8 cellular contexts compared by ENCODE assay signal in the genomic region with DNA sequence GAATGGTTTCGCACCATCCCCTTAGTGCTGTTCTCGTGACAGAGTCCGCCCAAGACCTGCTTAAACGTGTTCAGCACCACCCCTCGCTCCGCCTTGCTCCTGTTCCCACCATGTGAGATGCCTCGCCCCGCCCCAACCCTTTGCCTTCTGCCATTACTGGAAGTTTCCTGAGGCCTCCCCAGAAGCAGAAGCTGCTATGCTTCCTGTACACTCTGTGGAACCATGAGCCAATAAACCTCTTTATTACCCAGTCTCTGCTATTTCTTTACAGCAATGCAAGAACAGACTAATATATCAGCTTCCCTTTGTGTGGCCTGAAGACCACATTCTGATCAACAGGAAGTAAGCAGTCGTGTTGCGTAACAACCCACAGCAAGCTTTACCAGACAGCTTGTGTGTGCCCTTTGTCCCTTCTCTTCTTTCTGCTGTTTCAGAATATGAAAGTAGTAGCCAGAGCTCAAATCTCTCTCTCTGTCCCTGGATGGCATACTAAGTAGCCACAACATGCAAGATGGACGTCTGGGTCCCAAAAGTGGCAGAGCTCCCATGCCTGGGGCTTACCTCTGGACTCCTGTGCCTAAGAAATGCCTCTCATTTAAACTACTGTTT. TPM values are rescaled to one million over a fixed set of nuclear protein-coding genes. Genes with fewer than 3 reads are reported as not detected.
DNase-seq lines count a peak whose midpoint lies in the region; ATAC-seq, FAIRE-seq and TF ChIP-seq lines count a peak whose summit lies in the region.

No MANE protein-coding gene starts in this region.

- in situ Hi-C loops in GM23248 (cut with MboI) = loop anchor here (10.0 kb wide), 1 partner anchor 442 kb away; a partner anchor contains a TSS

- intact Hi-C loops in prostate gland (cut with DNase I) = no loop called here
- intact Hi-C loops in uterus (cut with DNase I; ENCODE audit: low total_unique reads) = loop anchor here (5.0 kb wide), 1 partner anchor 134 kb away; no protein-coding TSS in a partner anchor

- TF ChIP-seq POLR2A in gastroesophageal sphincter (IDR thresholded peaks at IDR 0.05) = no peak
- no peak for TF ChIP-seq POLR2A in prostate gland (IDR thresholded peaks at IDR 0.05)
- TF ChIP-seq POLR2A in uterus (IDR thresholded peaks at IDR 0.05) = no peak
- no peak for TF ChIP-seq POLR2A in GM12891 (IDR thresholded peaks at IDR 0.05; ENCODE audit: low read depth, low read length)

- H3K9me3 ChIP-seq in GM23248 (ENCODE audit: low read depth) (no peaks in the 10 kb centered on the region), gastroesophageal sphincter (no peaks in the 10 kb centered on the region), prostate gland (no peaks in the 10 kb centered on the region), uterus (no peaks in the 10 kb centered on the region)

- H4K20me1 ChIP-seq in GM23248 (ENCODE audit: insufficient read depth) = no peaks in the 10 kb centered on the region

- no peak overlapping the region for H3K4me3 ChIP-seq in GM23248
- H3K4me3 ChIP-seq in gastroesophageal sphincter = no peak overlapping the region
- H3K4me3 ChIP-seq in prostate gland = no peak overlapping the region
- H3K4me3 ChIP-seq in uterus = no peak overlapping the region

- FAIRE-seq in GM12891 (lab: Jason Lieb, UNC) = no peak

- H3K27ac ChIP-seq in GM23248 (0 out of 2 replicates have a peak overlapping the region, but pooled peaks have one; percentile 0), gastroesophageal sphincter (peak overlapping the region in 3 of 4 donors; percentile 38 to 66 (median 43)), prostate gland (peak overlapping the region; percentile 44 to 59), uterus (peak overlapping the region; percentile 10 to 60)

- H3K36me3 ChIP-seq in GM23248 (ENCODE audit: low read depth) (no peaks in the 10 kb centered on the region), gastroesophageal sphincter (peaks cover 0 to 15% of the 10 kb centered on the region in 2 donors), prostate gland (no peaks in the 10 kb centered on the region), uterus (no peaks in the 10 kb centered on the region)

- 87 to 88% methylated on average over 11 of the region's 11 CpGs for WGBS in GM23248 (ENCODE audit: low coverage in 1 of 2, low lambda C conversion rate in 2 of 2, missing lambda C conversion rate in 2 of 2), 2 experiments
- WGBS in gastroesophageal sphincter (ENCODE audit: low coverage in 1 of 2), 2 donors = 89 to 91% methylated on average over 7 to 10 of the region's 11 CpGs
- WGBS in prostate gland = 70% methylated on average over 11 of the region's 11 CpGs

- H3K9me2 ChIP-seq in GM23248 (ENCODE audit: insufficient read depth) = no peaks in the 10 kb centered on the region

- H3K27me3 ChIP-seq in GM23248 (replicated peaks; ENCODE audit: insufficient read depth) (no peaks in the 10 kb centered on the region), gastroesophageal sphincter (no peaks in the 10 kb centered on the region), prostate gland (replicated peaks; ENCODE audit: insufficient read depth) (no peaks in the 10 kb centered on the region), uterus (no peaks in the 10 kb centered on the region)

- H3K4me1 ChIP-seq in GM23248 (ENCODE audit: insufficient read depth) = peaks cover 8% of the 10 kb centered on the region
- H3K4me1 ChIP-seq in gastroesophageal sphincter = no peaks in the 10 kb centered on the region
- no peaks in the 10 kb centered on the region for H3K4me1 ChIP-seq in prostate gland (replicated peaks)
- no peaks in the 10 kb centered on the region for H3K4me1 ChIP-seq in uterus

- H2AFZ ChIP-seq in GM23248 = peak overlapping the region; percentile 71

- no peak overlapping the region for H3K9ac ChIP-seq in GM23248

- H3K4me2 ChIP-seq in GM23248 (ENCODE audit: unreplicated experiment) = no peak overlapping the region

- ATAC-seq in gastroesophageal sphincter = peak; percentile 63
- no peak for ATAC-seq in SK-N-SH treated with all-trans-retinoic acid at 6 μM for 48 hours

- peak; percentile 66 for DNase-seq in GM23248
- DNase-seq in NOMO-1 treated with DMSO at 0.1 percent for 48 hours (lab: John Stamatoyannopoulos, UW; ENCODE audit: unreplicated experiment) = peak; percentile 99
- peak; percentile 54 for DNase-seq in activated T-helper 9 cell treated with anti-CD3 and anti-CD28 coated beads, Interleukin-2, amount 50 U/mL, for 16 hours (ENCODE audit: low read depth)
- DNase-seq in prostate gland (ENCODE audit: low spot score) = peak; percentile 50
- peak in 1 of 2 donors; percentile 38 for DNase-seq in uterus
- DNase-seq in GM12891 (ENCODE audit: insufficient read length, low spot score) = no peak

- no peak for TF ChIP-seq EP300 in gastroesophageal sphincter (IDR thresholded peaks at IDR 0.05)

- H3F3A ChIP-seq in GM23248 (ENCODE audit: insufficient read depth) = peaks cover 6% of the 10 kb centered on the region; the same call in 1 of the 2 replicates

- TF ChIP-seq CTCF in gastroesophageal sphincter (IDR thresholded peaks at IDR 0.05) (no peak), prostate gland (IDR thresholded peaks at IDR 0.05) (no peak), uterus (IDR thresholded peaks at IDR 0.05) (no peak)

- no peaks in the 10 kb centered on the region for H3K79me2 ChIP-seq in GM23248 (ENCODE audit: insufficient read depth)

TF ChIP-seq in SK-N-SH treated with all-trans-retinoic acid at 6 μM for 48 hours, 23 proteins besides CTCF, POLR2A, EP300 and RAD21 (continues in another document):
- TF ChIP-seq CSDC2 (CRISPR knock-in tag; IDR thresholded peaks at IDR 0.05) (no peak), GLIS3 (CRISPR knock-in tag; IDR thresholded peaks at IDR 0.05) (no peak), TCF4 (CRISPR knock-in tag; IDR thresholded peaks at IDR 0.05; ENCODE audit: borderline replicate concordance) (no peak), ZC3H10 (CRISPR knock-in tag; IDR thresholded peaks at IDR 0.05) (no peak)
- TF ChIP-seq, protein P1, sequence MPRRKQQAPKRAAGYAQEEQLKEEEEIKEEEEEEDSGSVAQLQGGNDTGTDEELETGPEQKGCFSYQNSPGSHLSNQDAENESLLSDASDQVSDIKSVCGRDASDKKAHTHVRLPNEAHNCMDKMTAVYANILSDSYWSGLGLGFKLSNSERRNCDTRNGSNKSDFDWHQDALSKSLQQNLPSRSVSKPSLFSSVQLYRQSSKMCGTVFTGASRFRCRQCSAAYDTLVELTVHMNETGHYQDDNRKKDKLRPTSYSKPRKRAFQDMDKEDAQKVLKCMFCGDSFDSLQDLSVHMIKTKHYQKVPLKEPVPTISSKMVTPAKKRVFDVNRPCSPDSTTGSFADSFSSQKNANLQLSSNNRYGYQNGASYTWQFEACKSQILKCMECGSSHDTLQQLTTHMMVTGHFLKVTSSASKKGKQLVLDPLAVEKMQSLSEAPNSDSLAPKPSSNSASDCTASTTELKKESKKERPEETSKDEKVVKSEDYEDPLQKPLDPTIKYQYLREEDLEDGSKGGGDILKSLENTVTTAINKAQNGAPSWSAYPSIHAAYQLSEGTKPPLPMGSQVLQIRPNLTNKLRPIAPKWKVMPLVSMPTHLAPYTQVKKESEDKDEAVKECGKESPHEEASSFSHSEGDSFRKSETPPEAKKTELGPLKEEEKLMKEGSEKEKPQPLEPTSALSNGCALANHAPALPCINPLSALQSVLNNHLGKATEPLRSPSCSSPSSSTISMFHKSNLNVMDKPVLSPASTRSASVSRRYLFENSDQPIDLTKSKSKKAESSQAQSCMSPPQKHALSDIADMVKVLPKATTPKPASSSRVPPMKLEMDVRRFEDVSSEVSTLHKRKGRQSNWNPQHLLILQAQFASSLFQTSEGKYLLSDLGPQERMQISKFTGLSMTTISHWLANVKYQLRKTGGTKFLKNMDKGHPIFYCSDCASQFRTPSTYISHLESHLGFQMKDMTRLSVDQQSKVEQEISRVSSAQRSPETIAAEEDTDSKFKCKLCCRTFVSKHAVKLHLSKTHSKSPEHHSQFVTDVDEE (CRISPR knock-in tag; IDR thresholded peaks at IDR 0.05) = no peak

TF ChIP-seq in GM12891, 5 proteins besides CTCF, POLR2A, EP300 and RAD21:
- TF ChIP-seq PAX5 (IDR thresholded peaks at IDR 0.05; ENCODE audit: insufficient read depth, low read length, severe bottlenecking) (no peak), POU2F2 (IDR thresholded peaks at IDR 0.05; ENCODE audit: low read depth, low read length) (no peak), SPI1 (IDR thresholded peaks at IDR 0.05; ENCODE audit: low read depth, low read length) (no peak), POLR2AphosphoS5 (IDR thresholded peaks at IDR 0.05; ENCODE audit: low read depth, low read length) (no peak), TAF1 (IDR thresholded peaks at IDR 0.05; ENCODE audit: low read depth, low read length) (no peak)
TF ChIP-seq in GM12891: peak in this region for 0.

RNA-seq across cellular contexts. Expression of a gene that starts 14.1 kb away (rescaled TPM):
- 2.4 and 7.2 TPM in 2 replicates for total RNA-seq in GM23248 (2014; rRNA removed; shearing (Covaris generic))
- polyA plus RNA-seq in GM23248 (2016; fragmentation: Nextera tagmentation; extraction: Ambion mirVana) = 6.3 and 7.6 TPM in 2 replicates
- 1 to 10 TPM; 2.5 to 3.6 (median 2.9) TPM for total RNA-seq in gastroesophageal sphincter
- 10 to 100 TPM in 1 of 2 donors, 1 to 10 TPM in 1; 2.5 to 22.1 TPM for total RNA-seq in prostate gland
- total RNA-seq in uterus = 10 to 100 TPM in 1 of 4 donors, 1 to 10 TPM in 2, under 1 TPM in 1; 0.77 to 11.3 (median 2.3) TPM
- 6.8 TPM for polyA plus RNA-seq in GM12891 (2012; ENCODE audit: low read depth, missing spikeins)

RNA-seq across cellular contexts. Expression of a gene that starts 45.3 kb away (rescaled TPM):
- 9.7 and 10.9 TPM in 2 replicates for total RNA-seq in GM23248 (2014; rRNA removed; shearing (Covaris generic))
- 21.3 and 25.6 TPM in 2 replicates for polyA plus RNA-seq in GM23248 (2016; fragmentation: Nextera tagmentation; extraction: Ambion mirVana)
- total RNA-seq in gastroesophageal sphincter (10 to 100 TPM; 15.2 to 37.0 (median 24.5) TPM), prostate gland (10 to 100 TPM; 18.9 to 24.2 TPM), uterus (10 to 100 TPM in 3 of 4 donors, 1 to 10 TPM in 1; 6.7 to 40.0 (median 29.1) TPM)
- polyA plus RNA-seq in GM12891 (2012; ENCODE audit: low read depth, missing spikeins) = 30.9 TPM

Comparison
In these comparisons a context has a peak if more than half of its experiments do, and no peak if none do; other contexts are left out.
1. H3K27ac ChIP-seq: peak in every context shown above with its lines; median percentile 52 in prostate gland; 43 in gastroesophageal sphincter; 35 in uterus; 0 in GM23248.